ENCODE assay signal across 1 cellular context in the genomic region with DNA sequence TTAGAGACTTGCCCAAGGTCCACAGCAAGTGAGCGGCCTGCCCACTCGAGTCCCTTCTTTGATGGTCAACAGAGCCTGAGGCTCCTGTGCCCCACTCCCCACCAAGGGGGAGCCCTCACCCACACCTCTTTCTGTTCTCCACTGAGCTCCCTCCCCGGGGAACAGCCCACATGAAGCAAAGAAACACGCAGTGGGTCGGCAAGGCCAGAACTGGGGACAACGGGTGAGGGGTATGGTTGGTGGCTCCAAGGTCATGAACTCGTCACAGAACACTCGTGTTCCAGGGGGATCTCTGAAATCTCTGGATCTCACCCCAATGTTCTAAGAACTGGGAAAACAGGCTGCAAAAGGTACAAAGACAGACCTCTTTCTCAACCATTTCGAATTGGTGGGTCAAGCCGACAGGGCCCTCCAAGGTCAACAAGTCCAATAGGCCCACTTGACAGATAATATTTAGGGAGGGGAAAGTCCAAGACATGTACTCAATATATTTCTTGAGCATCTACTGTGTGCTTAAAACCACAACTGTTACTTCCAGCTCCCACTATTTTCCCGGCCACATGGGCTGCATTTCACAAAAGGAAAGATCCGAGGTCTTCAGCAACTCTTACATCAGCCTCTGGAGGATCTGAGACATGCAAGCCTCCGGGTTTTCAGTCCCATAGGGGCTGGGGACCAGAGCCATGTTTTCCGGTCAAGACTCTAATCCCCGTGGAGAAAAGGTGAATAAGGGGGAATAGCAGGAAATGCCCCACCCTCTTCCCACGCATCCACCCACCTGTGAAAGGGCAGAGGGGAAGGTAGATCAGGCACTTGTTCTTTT.
A peak's percentile ranks its signal among the peaks of the same experiment; 100 is the strongest.
TF ChIP-seq lines count a peak whose summit lies in the region.

No MANE protein-coding gene starts in this region.

TF ChIP-seq in HepG2, 621 proteins besides CTCF, POLR2A, EP300 and RAD21 (continued from another document and continues in another):
- TF ChIP-seq UBTF (CRISPR knock-in tag; IDR thresholded peaks at IDR 0.05) = no peak
- no peak for TF ChIP-seq HOXA9 (CRISPR knock-in tag; IDR thresholded peaks at IDR 0.05; ENCODE audit: borderline replicate concordance)
- TF ChIP-seq ZNF724P (CRISPR knock-in tag; IDR thresholded peaks at IDR 0.05; ENCODE audit: borderline replicate concordance) = no peak
- TF ChIP-seq HNF4A (CRISPR knock-in tag; IDR thresholded peaks at IDR 0.05) = 0 out of 2 replicates have a peak, but pooled peaks have one; percentile 18
- no peak for TF ChIP-seq HNRNPL (IDR thresholded peaks at IDR 0.05; ENCODE audit: low read depth, low read length)
- TF ChIP-seq ZNF263 (CRISPR knock-in tag; IDR thresholded peaks at IDR 0.05) = no peak
- TF ChIP-seq ZNF720 (CRISPR knock-in tag; IDR thresholded peaks at IDR 0.05) = no peak
- TF ChIP-seq, protein P1, sequence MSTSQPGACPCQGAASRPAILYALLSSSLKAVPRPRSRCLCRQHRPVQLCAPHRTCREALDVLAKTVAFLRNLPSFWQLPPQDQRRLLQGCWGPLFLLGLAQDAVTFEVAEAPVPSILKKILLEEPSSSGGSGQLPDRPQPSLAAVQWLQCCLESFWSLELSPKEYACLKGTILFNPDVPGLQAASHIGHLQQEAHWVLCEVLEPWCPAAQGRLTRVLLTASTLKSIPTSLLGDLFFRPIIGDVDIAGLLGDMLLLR (CRISPR knock-in tag; IDR thresholded peaks at IDR 0.05) = no peak
- TF ChIP-seq PHB2 (IDR thresholded peaks at IDR 0.05; ENCODE audit: partially characterized antibody) = no peak
- no peak for TF ChIP-seq ZNF446 (CRISPR knock-in tag; IDR thresholded peaks at IDR 0.05)
- no peak for TF ChIP-seq SKIL (CRISPR knock-in tag; IDR thresholded peaks at IDR 0.05; ENCODE audit: borderline replicate concordance)
- no peak for TF ChIP-seq ZFP90 (CRISPR knock-in tag; IDR thresholded peaks at IDR 0.05; ENCODE audit: borderline replicate concordance)
- no peak for TF ChIP-seq ZNF75D (CRISPR knock-in tag; IDR thresholded peaks at IDR 0.05; ENCODE audit: borderline replicate concordance)
- 0 out of 2 replicates have a peak, but pooled peaks have one; percentile 7 for TF ChIP-seq ZKSCAN5 (CRISPR knock-in tag; IDR thresholded peaks at IDR 0.05)
- TF ChIP-seq AGO1 (IDR thresholded peaks at IDR 0.05; ENCODE audit: low read depth, low read length, poor library complexity, severe bottlenecking) = no peak
- no peak for TF ChIP-seq CAMTA2 (CRISPR knock-in tag; IDR thresholded peaks at IDR 0.05; ENCODE audit: borderline replicate concordance)
- TF ChIP-seq NCOA1 (CRISPR knock-in tag; IDR thresholded peaks at IDR 0.05) = no peak
- TF ChIP-seq ZC3H13 (CRISPR knock-in tag; IDR thresholded peaks at IDR 0.05) = 0 out of 2 replicates have a peak, but pooled peaks have one; percentile 25
- TF ChIP-seq ZSCAN5A (CRISPR knock-in tag; IDR thresholded peaks at IDR 0.05; ENCODE audit: borderline replicate concordance) = no peak
- TF ChIP-seq SMARCE1 (IDR thresholded peaks at IDR 0.05; ENCODE audit: borderline replicate concordance) = no peak
- no peak for TF ChIP-seq ZNF207 (IDR thresholded peaks at IDR 0.05; ENCODE audit: borderline replicate concordance)
- TF ChIP-seq HNF4G (IDR thresholded peaks at IDR 0.05; ENCODE audit: borderline replicate concordance, low read depth, low read length) = no peak
- no peak; the same call in 1 of the 2 replicates for TF ChIP-seq HNF4G (CRISPR knock-in tag; IDR thresholded peaks at IDR 0.05; ENCODE audit: borderline replicate concordance, low read depth)
- no peak for TF ChIP-seq CCDC6 (CRISPR knock-in tag; IDR thresholded peaks at IDR 0.05)
- no peak for TF ChIP-seq TFAP4 (IDR thresholded peaks at IDR 0.05; ENCODE audit: borderline replicate concordance, low read depth)
- TF ChIP-seq ZNF816 (CRISPR knock-in tag; IDR thresholded peaks at IDR 0.05; ENCODE audit: borderline replicate concordance) = no peak
- TF ChIP-seq, protein P2, sequence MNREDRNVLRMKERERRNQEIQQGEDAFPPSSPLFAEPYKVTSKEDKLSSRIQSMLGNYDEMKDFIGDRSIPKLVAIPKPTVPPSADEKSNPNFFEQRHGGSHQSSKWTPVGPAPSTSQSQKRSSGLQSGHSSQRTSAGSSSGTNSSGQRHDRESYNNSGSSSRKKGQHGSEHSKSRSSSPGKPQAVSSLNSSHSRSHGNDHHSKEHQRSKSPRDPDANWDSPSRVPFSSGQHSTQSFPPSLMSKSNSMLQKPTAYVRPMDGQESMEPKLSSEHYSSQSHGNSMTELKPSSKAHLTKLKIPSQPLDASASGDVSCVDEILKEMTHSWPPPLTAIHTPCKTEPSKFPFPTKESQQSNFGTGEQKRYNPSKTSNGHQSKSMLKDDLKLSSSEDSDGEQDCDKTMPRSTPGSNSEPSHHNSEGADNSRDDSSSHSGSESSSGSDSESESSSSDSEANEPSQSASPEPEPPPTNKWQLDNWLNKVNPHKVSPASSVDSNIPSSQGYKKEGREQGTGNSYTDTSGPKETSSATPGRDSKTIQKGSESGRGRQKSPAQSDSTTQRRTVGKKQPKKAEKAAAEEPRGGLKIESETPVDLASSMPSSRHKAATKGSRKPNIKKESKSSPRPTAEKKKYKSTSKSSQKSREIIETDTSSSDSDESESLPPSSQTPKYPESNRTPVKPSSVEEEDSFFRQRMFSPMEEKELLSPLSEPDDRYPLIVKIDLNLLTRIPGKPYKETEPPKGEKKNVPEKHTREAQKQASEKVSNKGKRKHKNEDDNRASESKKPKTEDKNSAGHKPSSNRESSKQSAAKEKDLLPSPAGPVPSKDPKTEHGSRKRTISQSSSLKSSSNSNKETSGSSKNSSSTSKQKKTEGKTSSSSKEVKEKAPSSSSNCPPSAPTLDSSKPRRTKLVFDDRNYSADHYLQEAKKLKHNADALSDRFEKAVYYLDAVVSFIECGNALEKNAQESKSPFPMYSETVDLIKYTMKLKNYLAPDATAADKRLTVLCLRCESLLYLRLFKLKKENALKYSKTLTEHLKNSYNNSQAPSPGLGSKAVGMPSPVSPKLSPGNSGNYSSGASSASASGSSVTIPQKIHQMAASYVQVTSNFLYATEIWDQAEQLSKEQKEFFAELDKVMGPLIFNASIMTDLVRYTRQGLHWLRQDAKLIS (CRISPR knock-in tag; IDR thresholded peaks at IDR 0.05) = no peak
- TF ChIP-seq KDM5A (IDR thresholded peaks at IDR 0.05; ENCODE audit: borderline replicate concordance, low read length) = no peak
- no peak for TF ChIP-seq HNRNPK (IDR thresholded peaks at IDR 0.05; ENCODE audit: low read depth, low read length, poor library complexity, severe bottlenecking)
- no peak for TF ChIP-seq BATF2 (CRISPR knock-in tag; IDR thresholded peaks at IDR 0.05)
- no peak for TF ChIP-seq MTA3 (CRISPR knock-in tag; IDR thresholded peaks at IDR 0.05)
- TF ChIP-seq RAD51 (IDR thresholded peaks at IDR 0.05; ENCODE audit: borderline replicate concordance) = no peak
- peak; percentile 69; the same call in 1 of the 2 replicates for TF ChIP-seq TBX2 (CRISPR knock-in tag; IDR thresholded peaks at IDR 0.05; ENCODE audit: borderline replicate concordance)
- TF ChIP-seq ZNF577 (CRISPR knock-in tag; IDR thresholded peaks at IDR 0.05; ENCODE audit: borderline replicate concordance, low read depth) = no peak
- TF ChIP-seq ERF (CRISPR knock-in tag; IDR thresholded peaks at IDR 0.05) = no peak; the same call in 1 of the 2 replicates
- no peak for TF ChIP-seq ZFP37 (CRISPR knock-in tag; IDR thresholded peaks at IDR 0.05; ENCODE audit: borderline replicate concordance)
- TF ChIP-seq, protein P3, sequence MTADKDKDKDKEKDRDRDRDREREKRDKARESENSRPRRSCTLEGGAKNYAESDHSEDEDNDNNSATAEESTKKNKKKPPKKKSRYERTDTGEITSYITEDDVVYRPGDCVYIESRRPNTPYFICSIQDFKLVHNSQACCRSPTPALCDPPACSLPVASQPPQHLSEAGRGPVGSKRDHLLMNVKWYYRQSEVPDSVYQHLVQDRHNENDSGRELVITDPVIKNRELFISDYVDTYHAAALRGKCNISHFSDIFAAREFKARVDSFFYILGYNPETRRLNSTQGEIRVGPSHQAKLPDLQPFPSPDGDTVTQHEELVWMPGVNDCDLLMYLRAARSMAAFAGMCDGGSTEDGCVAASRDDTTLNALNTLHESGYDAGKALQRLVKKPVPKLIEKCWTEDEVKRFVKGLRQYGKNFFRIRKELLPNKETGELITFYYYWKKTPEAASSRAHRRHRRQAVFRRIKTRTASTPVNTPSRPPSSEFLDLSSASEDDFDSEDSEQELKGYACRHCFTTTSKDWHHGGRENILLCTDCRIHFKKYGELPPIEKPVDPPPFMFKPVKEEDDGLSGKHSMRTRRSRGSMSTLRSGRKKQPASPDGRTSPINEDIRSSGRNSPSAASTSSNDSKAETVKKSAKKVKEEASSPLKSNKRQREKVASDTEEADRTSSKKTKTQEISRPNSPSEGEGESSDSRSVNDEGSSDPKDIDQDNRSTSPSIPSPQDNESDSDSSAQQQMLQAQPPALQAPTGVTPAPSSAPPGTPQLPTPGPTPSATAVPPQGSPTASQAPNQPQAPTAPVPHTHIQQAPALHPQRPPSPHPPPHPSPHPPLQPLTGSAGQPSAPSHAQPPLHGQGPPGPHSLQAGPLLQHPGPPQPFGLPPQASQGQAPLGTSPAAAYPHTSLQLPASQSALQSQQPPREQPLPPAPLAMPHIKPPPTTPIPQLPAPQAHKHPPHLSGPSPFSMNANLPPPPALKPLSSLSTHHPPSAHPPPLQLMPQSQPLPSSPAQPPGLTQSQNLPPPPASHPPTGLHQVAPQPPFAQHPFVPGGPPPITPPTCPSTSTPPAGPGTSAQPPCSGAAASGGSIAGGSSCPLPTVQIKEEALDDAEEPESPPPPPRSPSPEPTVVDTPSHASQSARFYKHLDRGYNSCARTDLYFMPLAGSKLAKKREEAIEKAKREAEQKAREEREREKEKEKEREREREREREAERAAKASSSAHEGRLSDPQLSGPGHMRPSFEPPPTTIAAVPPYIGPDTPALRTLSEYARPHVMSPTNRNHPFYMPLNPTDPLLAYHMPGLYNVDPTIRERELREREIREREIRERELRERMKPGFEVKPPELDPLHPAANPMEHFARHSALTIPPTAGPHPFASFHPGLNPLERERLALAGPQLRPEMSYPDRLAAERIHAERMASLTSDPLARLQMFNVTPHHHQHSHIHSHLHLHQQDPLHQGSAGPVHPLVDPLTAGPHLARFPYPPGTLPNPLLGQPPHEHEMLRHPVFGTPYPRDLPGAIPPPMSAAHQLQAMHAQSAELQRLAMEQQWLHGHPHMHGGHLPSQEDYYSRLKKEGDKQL (CRISPR knock-in tag; IDR thresholded peaks at IDR 0.05; ENCODE audit: low read depth) = no peak
- TF ChIP-seq ZFP1 (CRISPR knock-in tag; IDR thresholded peaks at IDR 0.05) = no peak
- TF ChIP-seq PLSCR1 (CRISPR knock-in tag; IDR thresholded peaks at IDR 0.05; ENCODE audit: borderline replicate concordance) = no peak
